ENCODE assay signal across 33 cellular contexts in the genomic region with DNA sequence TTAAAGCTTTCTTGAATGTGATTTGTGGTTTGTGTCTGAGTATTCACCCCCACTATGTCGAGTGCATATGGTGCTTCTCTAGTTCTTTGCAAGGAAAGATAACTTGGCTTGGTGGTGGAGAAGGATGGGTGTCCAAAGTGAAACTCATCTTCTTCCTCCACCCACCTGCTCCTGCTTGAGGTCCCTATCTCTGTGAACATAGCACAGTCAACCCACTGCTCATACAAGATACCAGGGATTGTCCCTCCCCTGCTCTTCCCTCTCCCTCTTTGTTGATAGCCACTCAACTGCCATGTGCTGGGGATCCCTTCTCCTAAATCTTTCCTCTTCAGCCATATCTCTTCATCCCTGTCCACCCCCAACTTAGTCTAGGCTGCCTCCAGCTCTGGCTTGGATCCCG.
"Had no signal": no experiment of that assay in that cellular context is flagged by ENCODE, and none has a peak within 500 bp of the region (broad histone marks: within the 10 kb centered on the region; RNA-seq: fewer than 3 reads in every experiment).

No MANE protein-coding gene starts in this region.

- H3K36me3 ChIP-seq: adrenal gland, ascending aorta, brain microvascular endothelial cell, breast epithelium, cardiac muscle cell had no signal

- H3K27me3 ChIP-seq: adrenal gland, ascending aorta, body of pancreas, brain microvascular endothelial cell, breast epithelium had no signal

- H3K9me3 ChIP-seq: adrenal gland, body of pancreas had no signal

- H3K27ac ChIP-seq: adrenal gland, ascending aorta, body of pancreas, brain microvascular endothelial cell, breast epithelium, cardiac muscle cell had no signal

- ATAC-seq: activated naive CD4-positive, alpha-beta T cell treated with anti-CD3 and anti-CD28 coated beads, Interleukin-2, amount 50 U/mL, for 72 hours; activated naive CD8-positive, alpha-beta T cell treated with anti-CD3 and anti-CD28 coated beads, Interleukin-2, amount 50 U/mL, for 24 hours; activated T-cell treated with anti-CD3 and anti-CD28 coated beads, Interleukin-2, amount 50 U/mL, for 4 hours; activated T-cell treated with anti-CD3 and anti-CD28 coated beads, Interleukin-2, amount 50 U/mL, for 72 hours; activated T-helper 17 cell treated with anti-CD3 and anti-CD28 coated beads, Interleukin-2, amount 50 U/mL, for 72 hours; body of pancreas had no signal

- H3K4me1 ChIP-seq: adrenal gland, ascending aorta, body of pancreas, breast epithelium had no signal

- FAIRE-seq: astrocyte had no signal

- DNase-seq: activated effector memory CD4-positive, alpha-beta T cell treated with anti-CD3 and anti-CD28 coated beads, Interleukin-2, amount 50 U/mL, for 16 hours; activated effector memory CD4-positive, alpha-beta T cell treated with Interleukin-2 at 50 U/mL for 16 hours; activated gamma-delta T cell; activated gamma-delta T cell treated with Interleukin-2 at 50 U/mL for 16 hours; activated naive CD4-positive, alpha-beta T cell; activated naive CD4-positive, alpha-beta T cell treated with anti-CD3 and anti-CD28 coated beads for 36 hours; activated naive CD4-positive, alpha-beta T cell treated with anti-CD3 and anti-CD28 coated beads, Interleukin-2, amount 10 ng/mL, durations not matched to agents 7 days and 5 days; activated naive CD4-positive, alpha-beta T cell treated with anti-CD3 and anti-CD28 coated beads, Interleukin-2, amount 50 U/mL, for 16 hours; activated naive CD4-positive, alpha-beta T cell treated with Interleukin-2 at 50 U/mL for 16 hours; activated naive CD8-positive, alpha-beta T cell treated with anti-CD3 and anti-CD28 coated beads for 36 hours; activated naive CD8-positive, alpha-beta T cell treated with anti-CD3 and anti-CD28 coated beads, Interleukin-2, amount 10 ng/mL, durations not matched to agents 7 days and 5 days; activated naive CD8-positive, alpha-beta T cell treated with anti-CD3 and anti-CD28 coated beads, Interleukin-2, amount 50 U/mL, for 24 hours; activated T-cell treated with anti-CD3 and anti-CD28 coated beads, Interleukin-2, amount 50 U/mL, for 1 hour; activated T-cell treated with anti-CD3 and anti-CD28 coated beads, Interleukin-2, amount 50 U/mL, for 24 hours; activated T-cell treated with anti-CD3 and anti-CD28 coated beads, Interleukin-2, amount 50 U/mL, for 4 hours; activated T-cell treated with anti-CD3 and anti-CD28 coated beads, Interleukin-2, amount 50 U/mL, for 48 hours; activated T-cell treated with anti-CD3 and anti-CD28 coated beads, Interleukin-2, amount 50 U/mL, for 72 hours; adrenal gland; amniotic stem cell; amygdala; anterior cingulate cortex; aorta; body of pancreas; brain microvascular endothelial cell; caudate nucleus; central memory CD4-positive, alpha-beta T cell; cerebellar nuclear complex had no signal

- H3K4me3 ChIP-seq: adrenal gland, ascending aorta, body of pancreas, breast epithelium, cardiac muscle cell had no signal
